In the genomic region with DNA sequence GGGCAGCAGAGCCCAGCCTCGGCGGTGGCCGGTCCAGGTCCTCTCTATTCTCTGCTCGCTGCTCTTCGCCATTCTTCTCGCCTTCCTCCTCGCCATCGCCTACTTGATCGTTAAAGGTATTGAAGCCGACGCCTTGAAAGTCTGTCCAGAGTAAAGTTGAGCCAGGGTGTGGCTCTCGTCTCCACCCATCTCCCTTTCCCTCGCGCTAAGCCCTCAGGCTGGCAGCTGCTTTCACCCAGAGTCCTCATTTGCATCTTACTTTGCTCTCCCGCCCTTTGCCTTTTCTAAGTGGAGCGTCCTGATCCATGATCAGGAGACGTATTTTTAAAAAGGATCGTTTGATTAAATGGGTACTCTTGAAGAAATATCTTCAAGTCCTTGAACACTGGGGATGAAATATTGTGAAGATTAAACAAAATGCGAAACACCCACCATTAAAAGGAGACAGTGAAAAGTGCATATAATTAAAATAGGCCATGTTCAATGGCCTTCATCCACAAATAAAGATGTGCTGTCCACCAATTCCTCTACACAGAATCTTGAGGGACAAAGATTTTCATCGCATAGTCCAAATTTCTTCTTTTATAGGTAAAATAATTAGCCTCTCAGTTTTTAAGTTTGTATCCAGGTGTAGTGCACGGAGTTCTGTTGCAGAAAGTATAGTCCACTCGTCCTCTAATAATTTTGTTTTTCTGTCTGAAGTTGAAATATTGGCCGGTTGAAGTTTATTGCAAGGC, we compare ENCODE assay signal across 1 cellular context.
TF ChIP-seq lines count a peak whose summit lies in the region.

No MANE protein-coding gene starts in this region.

TF ChIP-seq in HCT116, 20 proteins besides CTCF, POLR2A, EP300 and RAD21 (continued from another document):
- TF ChIP-seq, protein P1, sequence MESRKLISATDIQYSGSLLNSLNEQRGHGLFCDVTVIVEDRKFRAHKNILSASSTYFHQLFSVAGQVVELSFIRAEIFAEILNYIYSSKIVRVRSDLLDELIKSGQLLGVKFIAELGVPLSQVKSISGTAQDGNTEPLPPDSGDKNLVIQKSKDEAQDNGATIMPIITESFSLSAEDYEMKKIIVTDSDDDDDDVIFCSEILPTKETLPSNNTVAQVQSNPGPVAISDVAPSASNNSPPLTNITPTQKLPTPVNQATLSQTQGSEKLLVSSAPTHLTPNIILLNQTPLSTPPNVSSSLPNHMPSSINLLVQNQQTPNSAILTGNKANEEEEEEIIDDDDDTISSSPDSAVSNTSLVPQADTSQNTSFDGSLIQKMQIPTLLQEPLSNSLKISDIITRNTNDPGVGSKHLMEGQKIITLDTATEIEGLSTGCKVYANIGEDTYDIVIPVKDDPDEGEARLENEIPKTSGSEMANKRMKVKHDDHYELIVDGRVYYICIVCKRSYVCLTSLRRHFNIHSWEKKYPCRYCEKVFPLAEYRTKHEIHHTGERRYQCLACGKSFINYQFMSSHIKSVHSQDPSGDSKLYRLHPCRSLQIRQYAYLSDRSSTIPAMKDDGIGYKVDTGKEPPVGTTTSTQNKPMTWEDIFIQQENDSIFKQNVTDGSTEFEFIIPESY (IDR thresholded peaks at IDR 0.05; ENCODE audit: extremely low read depth, insufficient replicate concordance, low read length), result no peak
